Comparison of ENCODE assay signal across 17 cellular contexts in genomic region chr18:42228581-42228980, GRCh38.
"Had no signal": no experiment of that assay in that cellular context is flagged by ENCODE, and none has a peak within 500 bp of the region (broad histone marks: within the 10 kb centered on the region; RNA-seq: fewer than 3 reads in every experiment).

No MANE protein-coding gene starts in this region.

- H3K27me3 ChIP-seq: body of pancreas, gastroesophageal sphincter, right atrium auricular region, tibial artery had no signal

- DNase-seq: activated CD4-positive, alpha-beta T cell treated with anti-CD3 and anti-CD28 coated beads, Interleukin-2, amount 10 ng/mL, durations not matched to agents 7 days and 5 days; activated CD4-positive, CD25-positive, alpha-beta regulatory T cell; activated gamma-delta T cell treated with Interleukin-2 at 50 U/mL for 16 hours; amygdala; body of pancreas; caudate nucleus; islet precursor cell; stimulated activated CD4-positive, alpha-beta T cell treated with anti-CD3 and anti-CD28 coated beads, Interleukin-15, amount 100 ng/mL, for 24 hours; stimulated activated CD4-positive, alpha-beta T cell treated with anti-CD3 and anti-CD28 coated beads, Interleukin-4, amount 100 ng/mL, for 1 hour; stimulated activated naive B cell treated with anti-CD40 and anti-IgM and Interleukin-4, amounts not matched to agents 10 μg/mL and 1 μg/mL and 100 μg/mL, for 72 hours; tibial artery had no signal

- H3K9me3 ChIP-seq: body of pancreas, right atrium auricular region, tibial artery had no signal

- ATAC-seq: body of pancreas, gastroesophageal sphincter had no signal

- H3K27ac ChIP-seq: body of pancreas, gastroesophageal sphincter, right atrium auricular region, tibial artery had no signal

- H3K4me1 ChIP-seq: body of pancreas, gastroesophageal sphincter, right atrium auricular region, tibial artery had no signal

- H3K36me3 ChIP-seq: gastroesophageal sphincter, right atrium auricular region, tibial artery had no signal

- H3K4me3 ChIP-seq: body of pancreas, gastroesophageal sphincter, lung, right atrium auricular region, tibial artery had no signal

- FAIRE-seq: colon, endometrium, urothelium cell line had no signal
